11 cellular contexts compared by ENCODE assay signal in the genomic region with DNA sequence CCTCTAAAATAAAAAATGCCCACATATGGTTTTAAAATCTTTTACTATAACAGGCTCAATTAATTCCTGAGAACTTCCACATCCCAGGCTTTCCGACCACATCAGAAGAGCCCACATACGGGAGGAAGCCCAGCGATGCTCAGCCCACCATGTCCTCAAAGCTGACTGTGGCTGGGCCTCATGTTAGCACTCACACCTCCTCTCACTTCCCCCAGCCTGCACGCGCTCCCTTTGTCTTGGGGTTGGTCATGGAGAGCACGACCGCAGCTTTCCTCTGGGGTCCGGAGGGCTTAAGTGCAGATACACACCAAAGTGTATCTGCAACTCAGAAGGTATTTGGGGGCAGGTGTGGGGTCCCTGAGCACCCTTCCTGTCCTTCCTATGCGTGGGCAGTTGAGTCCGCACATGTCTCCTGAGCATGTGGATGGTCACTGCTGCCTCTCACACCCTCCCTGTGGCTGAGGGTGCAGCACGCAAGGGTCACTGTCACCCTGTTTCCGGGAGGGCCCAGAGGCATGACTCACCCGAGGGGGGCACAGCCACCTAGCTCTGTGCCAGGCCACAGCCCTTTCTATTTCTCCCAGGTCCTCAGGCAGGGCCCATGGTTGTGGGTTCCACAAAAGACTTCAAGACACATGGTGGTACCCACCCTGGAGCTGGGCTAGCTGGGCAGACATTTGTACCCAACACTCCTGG. TPM values are rescaled to one million over a fixed set of nuclear protein-coding genes. Genes with fewer than 3 reads are reported as not detected.
DNase-seq lines count a peak whose midpoint lies in the region; ATAC-seq, FAIRE-seq and TF ChIP-seq lines count a peak whose summit lies in the region.
"Had no signal": no experiment of that assay in that cellular context is flagged by ENCODE, and none has a peak within 500 bp of the region (broad histone marks: within the 10 kb centered on the region; RNA-seq: fewer than 3 reads in every experiment).

No MANE protein-coding gene starts in this region.

- H3K9me3 Mint-ChIP-seq in T-helper 2 cell treated with Interferon-gamma antibody and Interleukin-4, amounts not matched to agents 5 μg/mL and 100 μg/mL, for 36 hours = no peaks in the 10 kb centered on the region

- 95% methylated on average over 9 of the region's 13 CpGs for WGBS in SK-N-SH (ENCODE audit: low lambda C conversion rate)
- 75% methylated on average over 13 of the region's 13 CpGs for WGBS in right cardiac atrium

- H3K9ac ChIP-seq in SK-N-SH (peak overlapping the region; percentile 10; the same call in 1 of the 2 replicates), stomach smooth muscle (ENCODE audit: low read length in 2 of 2) (no peak overlapping the region)

- DNase-seq in SK-N-SH = no peak
- peak; percentile 30 for DNase-seq in T-helper 2 cell treated with Interferon-gamma antibody and Interleukin-4, amounts not matched to agents 5 μg/mL and 100 μg/mL, for 36 hours (ENCODE audit: low spot score)
- peak in 2 of 3 donors; percentile 31 to 58 for DNase-seq in right cardiac atrium
- no peak for DNase-seq in GM19239 (ENCODE audit: insufficient read length, low spot score)
- no peak for DNase-seq in foreskin melanocyte
- DNase-seq: NCI-H1417 treated with DMSO at 0.1 percent for 48 hours had no signal

- peaks cover 89% of the 10 kb centered on the region for H3K36me3 Mint-ChIP-seq in T-helper 2 cell treated with Interferon-gamma antibody and Interleukin-4, amounts not matched to agents 5 μg/mL and 100 μg/mL, for 36 hours (ENCODE audit: low read depth)

- H3K36me3 ChIP-seq in SK-N-SH (replicated peaks in 1 of 2; ENCODE audit: control insufficient read depth in 1 of 2, insufficient read depth in 2 of 2, low read length in 1 of 2) (peaks cover 37 to 89% of the 10 kb centered on the region in 2 experiments), stomach smooth muscle (ENCODE audit: control insufficient read depth in 2 of 2, insufficient read depth in 2 of 2, low read length in 2 of 2) (peaks cover 65 to 68% of the 10 kb centered on the region in 2 donors)

- ATAC-seq in SK-N-SH treated with all-trans-retinoic acid at 6 μM for 48 hours (no peak), right cardiac atrium (no peak), GM18868 (IDR thresholded peaks at IDR 0.05; ENCODE audit: unreplicated experiment) (no peak)

- TF ChIP-seq EP300 in SK-N-SH (IDR thresholded peaks at IDR 0.05; ENCODE audit: borderline replicate concordance in 1 of 2, low read depth in 1 of 2, low read length in 1 of 2) = no peak

- H3K4me3 ChIP-seq in SK-N-SH (ENCODE audit: low read depth in 2 of 2, low read length in 1 of 2) (no peak overlapping the region), right cardiac atrium (ENCODE audit: low read length) (no peak overlapping the region), stomach smooth muscle (ENCODE audit: low read length in 2 of 2) (no peak overlapping the region)

- no peaks in the 10 kb centered on the region for H3K27me3 ChIP-seq in SK-N-SH (ENCODE audit: insufficient read depth)
- no peaks in the 10 kb centered on the region for H3K27me3 ChIP-seq in right cardiac atrium (ENCODE audit: control insufficient read depth, insufficient read depth)
- H3K27me3 ChIP-seq in stomach smooth muscle (ENCODE audit: control insufficient read depth in 1 of 2, insufficient read depth in 2 of 2, low read length in 2 of 2) = no peaks in the 10 kb centered on the region

- peak overlapping the region; percentile 95 for H3K27ac Mint-ChIP-seq in T-helper 2 cell treated with Interferon-gamma antibody and Interleukin-4, amounts not matched to agents 5 μg/mL and 100 μg/mL, for 36 hours

- POLR2A ChIA-PET in SK-N-SH (lab: Yijun Ruan, JAX) = interaction anchor here (1.3 kb wide), 1 partner anchor 15 kb away, joined by 4 read pairs; no protein-coding TSS in a partner anchor

- H3K9me3 ChIP-seq in SK-N-SH (no peaks in the 10 kb centered on the region), right cardiac atrium (ENCODE audit: control insufficient read depth, low read length) (no peaks in the 10 kb centered on the region), stomach smooth muscle (ENCODE audit: control insufficient read depth in 2 of 2, low read length in 2 of 2) (no peaks in the 10 kb centered on the region)

- no peak overlapping the region for H2AFZ ChIP-seq in SK-N-SH (ENCODE audit: low read depth)

- CTCF ChIA-PET in SK-N-SH (lab: Yijun Ruan, JAX) = interaction anchor here (1.9 kb wide), 1 partner anchor 9 kb away, joined by 8 read pairs; no protein-coding TSS in a partner anchor

- no peak for TF ChIP-seq RAD21 in SK-N-SH (IDR thresholded peaks at IDR 0.05; ENCODE audit: low read length)

- H3K79me2 ChIP-seq in SK-N-SH (ENCODE audit: insufficient read depth) = peaks cover 86% of the 10 kb centered on the region

- H3K4me1 Mint-ChIP-seq in T-helper 2 cell treated with Interferon-gamma antibody and Interleukin-4, amounts not matched to agents 5 μg/mL and 100 μg/mL, for 36 hours (ENCODE audit: low read depth) = peaks cover 77% of the 10 kb centered on the region

- intact Hi-C loops in right cardiac atrium (cut with DNase I) = no loop called here

- no peaks in the 10 kb centered on the region for H3K9me2 ChIP-seq in SK-N-SH

- H3K4me2 ChIP-seq in SK-N-SH = peak overlapping the region; percentile 80

- no peak for FAIRE-seq in GM19239 (lab: Jason Lieb, UNC)
- FAIRE-seq: A204.1, islet of Langerhans had no signal

- peaks cover 100% of the 10 kb centered on the region for H4K20me1 ChIP-seq in SK-N-SH (ENCODE audit: insufficient read depth)

- no peaks in the 10 kb centered on the region for H3K27me3 Mint-ChIP-seq in T-helper 2 cell treated with Interferon-gamma antibody and Interleukin-4, amounts not matched to agents 5 μg/mL and 100 μg/mL, for 36 hours (ENCODE audit: low read depth)

- peaks cover 37% of the 10 kb centered on the region for H3F3A ChIP-seq in SK-N-SH (replicated peaks; ENCODE audit: insufficient read depth)

- TF ChIP-seq CTCF in SK-N-SH (IDR thresholded peaks at IDR 0.05) = no peak

- peak overlapping the region; percentile 66 for H3K4me3 Mint-ChIP-seq in T-helper 2 cell treated with Interferon-gamma antibody and Interleukin-4, amounts not matched to agents 5 μg/mL and 100 μg/mL, for 36 hours

- H3K4me1 ChIP-seq in SK-N-SH (ENCODE audit: control insufficient read depth in 1 of 2, insufficient read depth in 2 of 2, low read depth in 1 of 2, low read length in 1 of 2) = peaks cover 21 to 35% of the 10 kb centered on the region in 2 experiments; a peak in 3 of 4 replicates
- H3K4me1 ChIP-seq in right cardiac atrium (ENCODE audit: control insufficient read depth, insufficient read depth, low read length) = peaks cover 53% of the 10 kb centered on the region
- peaks cover 80% of the 10 kb centered on the region for H3K4me1 ChIP-seq in stomach smooth muscle (ENCODE audit: control insufficient read depth, insufficient read depth, low read length)

- H3K27ac ChIP-seq in SK-N-SH (ENCODE audit: low read depth in 2 of 2, low read length in 1 of 2) (peak overlapping the region in 1 of 2 experiments; percentile 96; a peak in 2 of 4 replicates), right cardiac atrium (ENCODE audit: low read length) (peak overlapping the region; percentile 92), stomach smooth muscle (ENCODE audit: low read length) (peak overlapping the region; percentile 64)

TF ChIP-seq in SK-N-SH, 30 proteins besides CTCF, POLR2A, EP300 and RAD21 (continues in another document):
- TF ChIP-seq GABPA (IDR thresholded peaks at IDR 0.05; ENCODE audit: low read depth) (no peak), TCF12 (IDR thresholded peaks at IDR 0.05) (no peak), USF2 (IDR thresholded peaks at IDR 0.05; ENCODE audit: borderline replicate concordance, low read depth, low read length) (no peak)
- TF ChIP-seq, protein P1, sequence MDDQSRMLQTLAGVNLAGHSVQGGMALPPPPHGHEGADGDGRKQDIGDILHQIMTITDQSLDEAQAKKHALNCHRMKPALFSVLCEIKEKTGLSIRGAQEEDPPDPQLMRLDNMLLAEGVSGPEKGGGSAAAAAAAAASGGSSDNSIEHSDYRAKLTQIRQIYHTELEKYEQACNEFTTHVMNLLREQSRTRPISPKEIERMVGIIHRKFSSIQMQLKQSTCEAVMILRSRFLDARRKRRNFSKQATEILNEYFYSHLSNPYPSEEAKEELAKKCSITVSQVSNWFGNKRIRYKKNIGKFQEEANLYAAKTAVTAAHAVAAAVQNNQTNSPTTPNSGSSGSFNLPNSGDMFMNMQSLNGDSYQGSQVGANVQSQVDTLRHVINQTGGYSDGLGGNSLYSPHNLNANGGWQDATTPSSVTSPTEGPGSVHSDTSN (IDR thresholded peaks at IDR 0.05) = no peak

TF ChIP-seq in SK-N-SH treated with all-trans-retinoic acid at 6 μM for 48 hours, 23 proteins besides CTCF, POLR2A, EP300 and RAD21 (continues in another document):
- TF ChIP-seq TCF4 (CRISPR knock-in tag; IDR thresholded peaks at IDR 0.05; ENCODE audit: borderline replicate concordance) (no peak), ARNTL (CRISPR knock-in tag; IDR thresholded peaks at IDR 0.05; ENCODE audit: borderline replicate concordance, low read depth) (no peak), BACH2 (CRISPR knock-in tag; IDR thresholded peaks at IDR 0.05; ENCODE audit: borderline replicate concordance) (no peak), TOX (CRISPR knock-in tag; IDR thresholded peaks at IDR 0.05; ENCODE audit: borderline replicate concordance) (no peak)
- TF ChIP-seq, protein P2, sequence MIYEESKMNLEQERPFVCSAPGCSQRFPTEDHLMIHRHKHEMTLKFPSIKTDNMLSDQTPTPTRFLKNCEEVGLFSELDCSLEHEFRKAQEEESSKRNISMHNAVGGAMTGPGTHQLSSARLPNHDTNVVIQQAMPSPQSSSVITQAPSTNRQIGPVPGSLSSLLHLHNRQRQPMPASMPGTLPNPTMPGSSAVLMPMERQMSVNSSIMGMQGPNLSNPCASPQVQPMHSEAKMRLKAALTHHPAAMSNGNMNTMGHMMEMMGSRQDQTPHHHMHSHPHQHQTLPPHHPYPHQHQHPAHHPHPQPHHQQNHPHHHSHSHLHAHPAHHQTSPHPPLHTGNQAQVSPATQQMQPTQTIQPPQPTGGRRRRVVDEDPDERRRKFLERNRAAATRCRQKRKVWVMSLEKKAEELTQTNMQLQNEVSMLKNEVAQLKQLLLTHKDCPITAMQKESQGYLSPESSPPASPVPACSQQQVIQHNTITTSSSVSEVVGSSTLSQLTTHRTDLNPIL (CRISPR knock-in tag; IDR thresholded peaks at IDR 0.05; ENCODE audit: low read depth) = no peak

RNA-seq across cellular contexts. Expression of gene WDR1, which starts 21.2 kb away (rescaled TPM):
- polyA plus RNA-seq in SK-N-SH (2012; rRNA removed) = 287 and 310 TPM in 2 replicates
- polyA plus RNA-seq in SK-N-SH (2012; cell fraction: cytosol; rRNA removed) = 240 and 255 TPM in 2 replicates
- polyA plus RNA-seq in SK-N-SH (2012; cell fraction: nucleus; rRNA removed) = 297 and 306 TPM in 2 replicates
- 100 to 1,000 TPM; 181 to 280 (median 218) TPM for total RNA-seq in right cardiac atrium
- 116 TPM for polyA plus RNA-seq in right cardiac atrium

Comparison
In these comparisons a context has a peak if more than half of its experiments do, and no peak if none do; other contexts are left out.
1. DNase-seq: peak in T-helper 2 cell treated with Interferon-gamma antibody and Interleukin-4, amounts not matched to agents 5 μg/mL and 100 μg/mL, for 36 hours (single experiment) and right cardiac atrium (2 of 3); none in SK-N-SH (single experiment), GM19239 (single experiment) and foreskin melanocyte (single experiment).